Comparison of ENCODE assay signal across 7 cellular contexts in the genomic region with DNA sequence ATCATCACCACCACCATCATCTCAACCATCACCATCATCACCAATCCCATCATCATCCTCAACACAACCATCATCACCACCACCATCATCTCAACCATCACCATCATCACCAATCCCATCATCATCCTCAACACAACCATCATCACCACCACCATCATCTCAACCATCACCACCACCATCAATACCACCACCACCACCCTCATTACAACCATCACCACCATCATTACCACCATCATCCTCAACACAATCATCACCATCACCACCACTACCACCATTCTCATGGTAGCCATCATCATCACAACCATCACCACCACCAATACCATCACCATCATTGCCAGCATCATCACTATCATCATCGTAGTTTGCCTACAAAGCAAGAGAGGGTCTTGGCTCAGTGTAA. TPM values are rescaled to one million over a fixed set of nuclear protein-coding genes. Genes with fewer than 3 reads are reported as not detected.
DNase-seq lines count a peak whose midpoint lies in the region; ATAC-seq, FAIRE-seq and TF ChIP-seq lines count a peak whose summit lies in the region.
"Not testable (repeated sequence)": the region's sequence is repeated elsewhere in the genome, so short reads cannot be mapped to it uniquely, and the experiment has no call there.

No MANE protein-coding gene starts in this region.

- not testable (repeated sequence) for H3K27me3 ChIP-seq in BLaER1; PC-3 (ENCODE audit: low read length); SJSA1 (replicated peaks); hepatocyte; mesendoderm (ENCODE audit: insufficient read depth, low read length, poor library complexity)
- H3K27me3 ChIP-seq in IMR-90 (ENCODE audit: control insufficient read depth, insufficient read depth, low read length) (peaks cover 11% of the 10 kb centered on the region), K562 (ENCODE audit: control insufficient read depth in 2 of 2, insufficient read depth in 2 of 2, low read length in 2 of 2) (peaks cover 25 to 50% of the 10 kb centered on the region in 2 experiments)

- H3K9me3 ChIP-seq in BLaER1; IMR-90 (ENCODE audit: control insufficient read depth, insufficient read depth, low read length); PC-3 (ENCODE audit: low read length); SJSA1 (replicated peaks); K562 (replicated peaks; ENCODE audit: control insufficient read depth, insufficient read depth, low read depth, low read length); hepatocyte (ENCODE audit: low read depth): not testable (repeated sequence)

- POLR2A ChIA-PET in IMR-90 (lab: Charles Lee; ENCODE audit: unreplicated experiment); PC-3 (lab: Charles Lee; ENCODE audit: unreplicated experiment); K562 (lab: Yijun Ruan, JAX): not testable (repeated sequence)

- H4K20me1 ChIP-seq in BLaER1; IMR-90 (ENCODE audit: insufficient read depth, low read length); PC-3 (ENCODE audit: low read length); K562 (replicated peaks; ENCODE audit: control insufficient read depth, insufficient read depth, low read length); hepatocyte (ENCODE audit: insufficient read depth, poor library complexity, severe bottlenecking): not testable (repeated sequence)

- not testable (repeated sequence) for H4K8ac ChIP-seq in IMR-90 (ENCODE audit: low read depth in 2 of 2, low read length in 2 of 2); mesendoderm (ENCODE audit: low read depth, low read length)

- peaks cover 15% of the 10 kb centered on the region for H3K79me2 ChIP-seq in PC-3 (ENCODE audit: low read length)
- not testable (repeated sequence) for H3K79me2 ChIP-seq in K562 (ENCODE audit: control insufficient read depth, insufficient read depth, low read length); hepatocyte; mesendoderm (ENCODE audit: control insufficient read depth, insufficient read depth, low read length)

- H3K27ac ChIP-seq in BLaER1 (peak overlapping the region; percentile 87), PC-3 (ENCODE audit: low read length) (peak overlapping the region; percentile 98), SJSA1 (peak overlapping the region; percentile 82), hepatocyte (peak overlapping the region; percentile 31)
- H3K27ac ChIP-seq in IMR-90 (ENCODE audit: insufficient read depth, low read length); K562 (ENCODE audit: extremely low read depth, low read depth, low read length); mesendoderm (ENCODE audit: low read depth, low read length): not testable (repeated sequence)

- H2AK9ac ChIP-seq in IMR-90 (replicated peaks; ENCODE audit: low read depth, low read length, poor library complexity): peak overlapping the region; percentile 55

- H2AK5ac ChIP-seq in IMR-90 (ENCODE audit: low read depth, low read length) (peak overlapping the region; percentile 7; the same call in 1 of the 2 replicates), mesendoderm (ENCODE audit: low read length) (peak overlapping the region; percentile 24)

- H3K9me1 ChIP-seq in IMR-90 (ENCODE audit: insufficient read depth, low read length); K562 (ENCODE audit: control insufficient read depth, insufficient read depth, low read length): not testable (repeated sequence)

- FAIRE-seq in K562 (lab: Jason Lieb, UNC): not testable (repeated sequence)

- BruUV-seq in IMR-90 (replicated peaks; lab: Mats Ljungman, UMichigan); PC-3 (replicated peaks; lab: Mats Ljungman, UMichigan); K562 (replicated peaks; lab: Mats Ljungman, UMichigan): not testable (repeated sequence)

- not testable (repeated sequence) for H3K18ac ChIP-seq in IMR-90 (ENCODE audit: low read depth, low read length); mesendoderm (ENCODE audit: low read length)

- WGBS in IMR-90 (ENCODE audit: extremely low coverage in 2 of 2, insufficient read length in 1 of 2), 2 experiments: no CpG with 5 or more reads among the region's 1 CpG
- 0% methylated on average over 1 of the region's 1 CpG for WGBS in K562 (ENCODE audit: insufficient coverage, low coverage, missing lambda C conversion rate)
- 100% methylated on average over 1 of the region's 1 CpG for WGBS in hepatocyte (ENCODE audit: low lambda C conversion rate, missing lambda C conversion rate)
- WGBS in mesendoderm (ENCODE audit: extremely low coverage, insufficient coverage, low lambda C conversion rate): no CpG with 5 or more reads among the region's 1 CpG

- H2BK15ac ChIP-seq in IMR-90 (ENCODE audit: low read depth, low read length); mesendoderm (replicated peaks; ENCODE audit: low read depth): not testable (repeated sequence)

- H3K4me3 ChIP-seq in BLaER1; IMR-90 (ENCODE audit: insufficient read depth, low read depth, low read length); PC-3 (ENCODE audit: low read length); SJSA1; K562; hepatocyte; mesendoderm (ENCODE audit: low read length): not testable (repeated sequence)

- dilution Hi-C loops in IMR-90 (cut with HindIII; ENCODE audit: low sequenced_read_pairs, unreplicated experiment): not testable (repeated sequence)

- TF ChIP-seq CTCF in IMR-90 (conservative IDR thresholded peaks at IDR 0.05; ENCODE audit: low read depth, low read length); PC-3 (conservative IDR thresholded peaks at IDR 0.05; ENCODE audit: low read depth, low read length); K562 (IDR thresholded peaks at IDR 0.05 in 2 of 3, conservative IDR thresholded peaks at IDR 0.05 in 1 of 3; ENCODE audit: insufficient read depth in 2 of 3, low read depth in 1 of 3, low read length in 3 of 3); hepatocyte (IDR thresholded peaks at IDR 0.05; ENCODE audit: poor library complexity): not testable (repeated sequence)

- H3K36me3 ChIP-seq in BLaER1; IMR-90 (ENCODE audit: control insufficient read depth, insufficient read depth, low read length); PC-3 (ENCODE audit: low read depth, low read length); SJSA1; K562 (ENCODE audit: control insufficient read depth, insufficient read depth, low read length); hepatocyte (replicated peaks; ENCODE audit: insufficient read depth, low read depth); mesendoderm (ENCODE audit: control insufficient read depth, insufficient read depth, low read length): not testable (repeated sequence)

- ATAC-seq in IMR-90 (ENCODE audit: low read depth); PC-3; K562: not testable (repeated sequence)

- H3K14ac ChIP-seq in IMR-90 (replicated peaks; ENCODE audit: low read depth, low read length): not testable (repeated sequence)

- H3K9me2 ChIP-seq in PC-3 (replicated peaks; ENCODE audit: low read length); hepatocyte (replicated peaks; ENCODE audit: insufficient read depth): not testable (repeated sequence)

- H4K5ac ChIP-seq in IMR-90 (ENCODE audit: low read depth, low read length); mesendoderm (ENCODE audit: low read length): not testable (repeated sequence)

- 0 out of 2 replicates have a peak overlapping the region, but pooled peaks have one; percentile 45 for H2BK20ac ChIP-seq in IMR-90 (ENCODE audit: low read depth, low read length)

- not testable (repeated sequence) for H2AFZ ChIP-seq in IMR-90 (replicated peaks; ENCODE audit: low read length, poor library complexity); PC-3 (ENCODE audit: low read length); K562 (ENCODE audit: low read depth, low read length); hepatocyte

- TF ChIP-seq POLR2A in IMR-90 (IDR thresholded peaks at IDR 0.05; ENCODE audit: low read depth, low read length); K562 (conservative IDR thresholded peaks at IDR 0.05): not testable (repeated sequence)

- H3K56ac ChIP-seq in IMR-90 (ENCODE audit: extremely low read depth, insufficient read depth, low read length); mesendoderm (ENCODE audit: low read length): not testable (repeated sequence)

- H2BK120ac ChIP-seq in IMR-90 (ENCODE audit: low read depth, low read length); mesendoderm (ENCODE audit: low read depth, low read length): not testable (repeated sequence)

- not testable (repeated sequence) for H3F3A ChIP-seq in PC-3 (ENCODE audit: low read length, unreplicated experiment)

- TF ChIP-seq RAD21 in IMR-90 (IDR thresholded peaks at IDR 0.05; ENCODE audit: low read length); K562 (CRISPR knock-in tag; conservative IDR thresholded peaks at IDR 0.05 in 1 of 2, IDR thresholded peaks at IDR 0.05 in 1 of 2): not testable (repeated sequence)

- H3K23ac ChIP-seq in IMR-90 (ENCODE audit: low read depth, low read length); mesendoderm (ENCODE audit: low read length): not testable (repeated sequence)

- CTCF ChIA-PET in IMR-90 (lab: Yijun Ruan, JAX); PC-3 (lab: Charles Lee); K562 (lab: Yijun Ruan, JAX; ENCODE audit: low intra/inter-chr PET ratio): not testable (repeated sequence)

- H3K9ac ChIP-seq in BLaER1; IMR-90 (ENCODE audit: low read depth, low read length); K562 (ENCODE audit: insufficient read depth in 1 of 2, low read depth in 2 of 2, low read length in 2 of 2); mesendoderm (ENCODE audit: low read length): not testable (repeated sequence)
- peak overlapping the region; percentile 82 for H3K9ac ChIP-seq in PC-3 (ENCODE audit: low read length)

- H4K91ac ChIP-seq in IMR-90 (ENCODE audit: insufficient read depth, low read depth, low read length): not testable (repeated sequence)

- intact Hi-C loops in IMR-90 (cut with micrococcal nuclease); K562 (cut with micrococcal nuclease): not testable (repeated sequence)
- intact Hi-C loops in PC-3 (cut with micrococcal nuclease): loop anchor here (10.0 kb wide), 1 partner anchor 167 kb away; the partner anchor contains the start of gene MRGBP

- not testable (repeated sequence) for TF ChIP-seq EP300 in K562 (IDR thresholded peaks at IDR 0.05; ENCODE audit: low read length)

- not testable (repeated sequence) for H3K79me1 ChIP-seq in IMR-90 (ENCODE audit: low read depth in 1 of 2, low read length in 2 of 2); mesendoderm (ENCODE audit: low read length)

- peak overlapping the region; percentile 86 for H3K4me2 ChIP-seq in BLaER1
- H3K4me2 ChIP-seq in IMR-90 (ENCODE audit: low read depth, low read length); K562 (ENCODE audit: insufficient read depth, low read length); hepatocyte; mesendoderm (ENCODE audit: low read length): not testable (repeated sequence)
- peak overlapping the region; percentile 82; the same call in 1 of the 2 replicates for H3K4me2 ChIP-seq in PC-3 (ENCODE audit: low read length)

- in situ Hi-C loops in IMR-90 (cut with MboI; ENCODE audit: low sequenced_read_pairs); K562 (cut with MboI): not testable (repeated sequence)

- H3K4me1 ChIP-seq in BLaER1 (peaks cover 99% of the 10 kb centered on the region), IMR-90 (ENCODE audit: control insufficient read depth, insufficient read depth, low read length) (peaks cover 14% of the 10 kb centered on the region), PC-3 (ENCODE audit: insufficient read depth, low read length) (peaks cover 66% of the 10 kb centered on the region), SJSA1 (replicated peaks) (peaks cover 72% of the 10 kb centered on the region), K562 (replicated peaks in 1 of 2; ENCODE audit: control insufficient read depth in 2 of 2, insufficient read depth in 2 of 2, low read length in 2 of 2) (peaks cover 13 to 52% of the 10 kb centered on the region in 2 experiments), hepatocyte (ENCODE audit: insufficient read depth) (peaks cover 18% of the 10 kb centered on the region)
- not testable (repeated sequence) for H3K4me1 ChIP-seq in mesendoderm (ENCODE audit: control insufficient read depth, low read depth, low read length)

- H3K4ac ChIP-seq in IMR-90 (ENCODE audit: low read depth, low read length); mesendoderm (ENCODE audit: low read depth, low read length): not testable (repeated sequence)

- H2BK5ac ChIP-seq in IMR-90 (ENCODE audit: low read depth, low read length, poor library complexity, severe bottlenecking); mesendoderm (ENCODE audit: low read length): not testable (repeated sequence)

- not testable (repeated sequence) for DNase-seq in IMR-90; PC-3; SJSA1 (ENCODE audit: low read depth in 1 of 2, low spot score in 2 of 2); K562 (ENCODE audit: extremely low read depth in 1 of 4, low spot score in 3 of 4); hepatocyte (ENCODE audit: low spot score); mesendoderm

RNA-seq across cellular contexts. Expression of gene SLCO4A1, which starts 14.9 kb away (rescaled TPM):
- 0.56 and 0.72 TPM in 2 replicates for total RNA-seq in IMR-90 (2012; rRNA removed)
- polyA plus RNA-seq in IMR-90 (2012; rRNA removed): 1.1 and 1.5 TPM in 2 replicates
- polyA plus RNA-seq in IMR-90 (2012; cell fraction: cytosol; rRNA removed): 1.1 TPM in 2 replicates
- 2.1 and 5.3 TPM in 2 replicates for polyA plus RNA-seq in IMR-90 (2012; cell fraction: nucleus; rRNA removed; ENCODE audit: low replicate concordance)
- 161 and 162 TPM in 2 replicates for total RNA-seq in PC-3 (2014; rRNA removed)
- 6.0 and 13.3 TPM in 2 replicates for total RNA-seq in SJSA1 (2014; rRNA removed; shearing (Covaris generic))
- 21.8 and 48.7 TPM in 2 replicates for total RNA-seq in K562 (2011; cell fraction: chromatin; rRNA removed; ENCODE audit: low replicate concordance)
- total RNA-seq in K562 (2011; cell fraction: nucleolus; rRNA removed): 35.3 and 40.5 TPM in 2 replicates
- 24.4 TPM in 2 replicates for total RNA-seq in K562 (2011; cell fraction: nucleoplasm; rRNA removed)
- total RNA-seq in K562 (2014; rRNA removed): 16.2 and 26.3 TPM in 2 replicates
- total RNA-seq in K562 (2014; rRNA removed; fragmentation: Illumina TruSeq; extraction: Trizol): 6.8 and 7.3 TPM in 2 replicates
- 12.1 and 13.9 TPM in 2 replicates for total RNA-seq in K562 (2015; rRNA removed; fragmentation: Illumina TruSeq; extraction: Trizol)
- 21.9 and 25.2 TPM in 2 replicates for total RNA-seq in K562 (2021)
- 12.3 and 13.2 TPM in 2 replicates for polyA plus RNA-seq in K562 (2011; rRNA removed)
- polyA plus RNA-seq in K562 (2011; cell fraction: cytosol; rRNA removed): 10.5 and 25.9 TPM in 2 replicates
- polyA plus RNA-seq in K562 (2011; cell fraction: nucleus; rRNA removed): 46.8 and 83.4 TPM in 2 replicates
- polyA plus RNA-seq in K562 (2012): 6.1 and 15.2 TPM in 2 replicates
- polyA plus RNA-seq in K562 (2014; fragmentation: Illumina TruSeq; extraction: Trizol): 13.6 and 15.4 TPM in 2 replicates
- 1 to 10 TPM; 1.6 to 3.1 TPM for polyA plus RNA-seq in K562 (2014; fragmentation: Nextera tagmentation; extraction: Ambion mirVana)
- polyA plus RNA-seq in K562 (2014; rRNA removed): 12.8 and 17.7 TPM in 2 replicates
- 5.1 and 5.5 TPM in 2 replicates for polyA minus RNA-seq in K562 (2011; rRNA and poly(A)+ RNA removed)
- 13.4 and 13.6 TPM in 2 replicates for polyA minus RNA-seq in K562 (2011; cell fraction: cytosol; rRNA and poly(A)+ RNA removed)
- 11.7 and 15.8 TPM in 2 replicates for polyA minus RNA-seq in K562 (2011; cell fraction: nucleus; rRNA and poly(A)+ RNA removed)
- 25.8 and 26.7 TPM in 2 replicates for total RNA-seq in hepatocyte
- 87.3 and 99.0 TPM in 2 replicates for polyA plus RNA-seq in hepatocyte
- polyA plus RNA-seq in mesendoderm (2013, experiment 1 of 2): 1.6 TPM
- polyA plus RNA-seq in mesendoderm (2013, experiment 2 of 2): 1.8 TPM
